In the genomic region with DNA sequence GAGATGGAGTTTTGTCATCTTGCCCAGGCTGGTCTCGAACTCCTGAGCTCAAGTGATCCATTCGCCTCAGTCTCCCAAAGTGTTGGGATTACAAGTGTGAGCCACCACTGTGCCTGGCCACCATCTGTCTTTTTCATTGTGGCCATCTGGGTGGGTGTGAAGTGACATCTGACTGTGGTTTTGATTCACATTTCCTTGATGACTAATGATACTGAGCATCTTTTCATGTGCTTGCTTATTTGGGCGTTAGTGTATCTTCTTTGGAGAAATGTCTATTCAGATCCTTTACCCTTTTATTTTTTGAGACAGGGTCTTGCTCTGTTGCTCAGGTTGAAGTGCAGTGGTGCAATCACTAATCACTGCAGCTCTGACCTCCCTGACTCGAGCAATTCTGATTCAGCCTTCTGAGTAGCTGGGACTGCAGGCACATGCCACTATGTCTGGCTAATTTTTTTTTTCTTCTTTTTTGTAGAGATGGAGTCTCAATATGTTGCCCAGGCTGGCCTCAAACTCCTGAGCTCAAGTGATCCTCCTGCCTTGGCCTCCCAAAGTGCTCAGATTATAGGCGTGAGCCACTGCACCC, we compare ENCODE assay signal across 1 cellular context.
TF ChIP-seq lines count a peak whose summit lies in the region.

No MANE protein-coding gene starts in this region.

TF ChIP-seq in SK-N-SH, 30 proteins besides CTCF, POLR2A, EP300 and RAD21 (continued from another document):
- TF ChIP-seq PBX3 (IDR thresholded peaks at IDR 0.05), result peak; percentile 85
- TF ChIP-seq REST (IDR thresholded peaks at IDR 0.05; ENCODE audit: low read depth, low read length), result no peak
- TF ChIP-seq EZH2phosphoT487 (IDR thresholded peaks at IDR 0.05; ENCODE audit: borderline replicate concordance, low read depth), result no peak
- no peak for TF ChIP-seq USF1 (IDR thresholded peaks at IDR 0.05; ENCODE audit: borderline replicate concordance, low read depth)
- peak; percentile 62 for TF ChIP-seq JUND (IDR thresholded peaks at IDR 0.05)
- TF ChIP-seq ELF1 (IDR thresholded peaks at IDR 0.05), result no peak
- no peak for TF ChIP-seq RCOR1 (IDR thresholded peaks at IDR 0.05; ENCODE audit: low read length)
- no peak for TF ChIP-seq MEF2A (IDR thresholded peaks at IDR 0.05; ENCODE audit: borderline replicate concordance, low read depth)
- no peak for TF ChIP-seq RXRA (IDR thresholded peaks at IDR 0.05; ENCODE audit: borderline replicate concordance, low read depth)
- TF ChIP-seq FOXJ3 (CRISPR knock-in tag; IDR thresholded peaks at IDR 0.05), result no peak
- TF ChIP-seq, protein P1, sequence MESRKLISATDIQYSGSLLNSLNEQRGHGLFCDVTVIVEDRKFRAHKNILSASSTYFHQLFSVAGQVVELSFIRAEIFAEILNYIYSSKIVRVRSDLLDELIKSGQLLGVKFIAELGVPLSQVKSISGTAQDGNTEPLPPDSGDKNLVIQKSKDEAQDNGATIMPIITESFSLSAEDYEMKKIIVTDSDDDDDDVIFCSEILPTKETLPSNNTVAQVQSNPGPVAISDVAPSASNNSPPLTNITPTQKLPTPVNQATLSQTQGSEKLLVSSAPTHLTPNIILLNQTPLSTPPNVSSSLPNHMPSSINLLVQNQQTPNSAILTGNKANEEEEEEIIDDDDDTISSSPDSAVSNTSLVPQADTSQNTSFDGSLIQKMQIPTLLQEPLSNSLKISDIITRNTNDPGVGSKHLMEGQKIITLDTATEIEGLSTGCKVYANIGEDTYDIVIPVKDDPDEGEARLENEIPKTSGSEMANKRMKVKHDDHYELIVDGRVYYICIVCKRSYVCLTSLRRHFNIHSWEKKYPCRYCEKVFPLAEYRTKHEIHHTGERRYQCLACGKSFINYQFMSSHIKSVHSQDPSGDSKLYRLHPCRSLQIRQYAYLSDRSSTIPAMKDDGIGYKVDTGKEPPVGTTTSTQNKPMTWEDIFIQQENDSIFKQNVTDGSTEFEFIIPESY (IDR thresholded peaks at IDR 0.05; ENCODE audit: borderline replicate concordance, low read depth), result no peak
- peak; percentile 40; the same call in 1 of the 2 replicates for TF ChIP-seq SIN3A (IDR thresholded peaks at IDR 0.05; ENCODE audit: borderline replicate concordance, low read depth, low read length)
- TF ChIP-seq NRF1 (IDR thresholded peaks at IDR 0.05; ENCODE audit: low read depth, low read length), result no peak
- peak; percentile 62; the same call in 1 of the 2 replicates for TF ChIP-seq MAX (IDR thresholded peaks at IDR 0.05; ENCODE audit: low read depth)
- peak; percentile 99 for TF ChIP-seq TCF12 (IDR thresholded peaks at IDR 0.05)
- no peak for TF ChIP-seq RFX5 (IDR thresholded peaks at IDR 0.05; ENCODE audit: low read length)
- TF ChIP-seq GABPA (IDR thresholded peaks at IDR 0.05; ENCODE audit: low read depth), result no peak
- no peak for TF ChIP-seq NFIC (IDR thresholded peaks at IDR 0.05; ENCODE audit: borderline replicate concordance)
- no peak for TF ChIP-seq IRF3 (IDR thresholded peaks at IDR 0.05; ENCODE audit: low read depth, low read length)
- no peak for TF ChIP-seq SMC3 (IDR thresholded peaks at IDR 0.05; ENCODE audit: low read depth, low read length)
- TF ChIP-seq MXI1 (IDR thresholded peaks at IDR 0.05; ENCODE audit: low read depth, low read length), result no peak
- TF ChIP-seq POLR2AphosphoS5 (IDR thresholded peaks at IDR 0.05; ENCODE audit: low read depth, low read length), result peak; percentile 69; the same call in 1 of the 2 replicates
- no peak for TF ChIP-seq YY1 (IDR thresholded peaks at IDR 0.05; ENCODE audit: low read depth)
- TF ChIP-seq TEAD4 (IDR thresholded peaks at IDR 0.05; ENCODE audit: borderline replicate concordance, insufficient read depth), result 0 out of 2 replicates have a peak, but pooled peaks have one; percentile 24
- TF ChIP-seq FOXM1 (IDR thresholded peaks at IDR 0.05; ENCODE audit: low read depth), result no peak
- TF ChIP-seq TAF1 (IDR thresholded peaks at IDR 0.05; ENCODE audit: borderline replicate concordance, low read depth, low read length), result no peak
- no peak for TF ChIP-seq USF2 (IDR thresholded peaks at IDR 0.05; ENCODE audit: borderline replicate concordance, low read depth, low read length)
- TF ChIP-seq FOSL2 (IDR thresholded peaks at IDR 0.05; ENCODE audit: borderline replicate concordance, low read depth), result peak; percentile 70
